In the genomic region with DNA sequence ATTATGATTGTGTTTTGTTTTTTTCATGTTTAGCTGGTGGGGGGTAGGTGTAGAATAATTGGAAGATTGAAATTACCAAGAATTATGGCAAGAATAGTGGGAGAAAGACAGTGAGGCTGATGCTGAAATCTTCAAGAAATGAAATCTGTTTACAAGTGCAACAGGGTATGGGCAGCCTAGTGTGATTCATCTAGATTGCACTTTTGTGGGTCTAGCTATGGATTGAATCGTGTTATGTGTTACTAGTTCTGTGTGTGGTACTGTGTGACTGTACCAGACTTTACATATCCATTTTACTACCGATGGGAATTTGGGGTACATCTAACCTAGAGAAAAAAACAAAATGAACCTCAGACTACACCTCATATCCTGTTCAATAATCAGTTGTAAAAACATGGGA, we compare ENCODE assay signal across 1 cellular context.
TF ChIP-seq lines count a peak whose summit lies in the region.

No MANE protein-coding gene starts in this region.

TF ChIP-seq in IMR-90, 13 proteins besides CTCF, POLR2A, EP300 and RAD21 (continued from another document):
- TF ChIP-seq BHLHE40 (IDR thresholded peaks at IDR 0.05; ENCODE audit: low read depth, low read length) = no peak
- no peak for TF ChIP-seq CHD1 (IDR thresholded peaks at IDR 0.05; ENCODE audit: low read depth, low read length)
- TF ChIP-seq MAFK (IDR thresholded peaks at IDR 0.05; ENCODE audit: low read depth, low read length) = no peak
